ENCODE assay signal across 14 cellular contexts in genomic region chr5:65970481-65971367, GRCh38. TPM values are rescaled to one million over a fixed set of nuclear protein-coding genes. Genes with fewer than 3 reads are reported as not detected.
DNase-seq lines count a peak whose midpoint lies in the region; ATAC-seq and TF ChIP-seq lines count a peak whose summit lies in the region.
"Had no signal": no experiment of that assay in that cellular context is flagged by ENCODE, and none has a peak within 500 bp of the region (broad histone marks: within the 10 kb centered on the region; RNA-seq: fewer than 3 reads in every experiment).

No MANE protein-coding gene starts in this region.

- H3K36me3 ChIP-seq in DOHH2 (ENCODE audit: control insufficient read depth, low read length) (peaks cover 27% of the 10 kb centered on the region), breast epithelium (no peaks in the 10 kb centered on the region), ascending aorta (no peaks in the 10 kb centered on the region)
- H3K36me3 ChIP-seq: neural progenitor cell had no signal

- TF ChIP-seq POLR2A in breast epithelium (IDR thresholded peaks at IDR 0.05) = no peak

- H3K27ac ChIP-seq in DOHH2 (ENCODE audit: low read depth, low read length) (no peak overlapping the region), breast epithelium (no peak overlapping the region), ascending aorta (no peak overlapping the region)
- H3K27ac ChIP-seq: neural progenitor cell had no signal

- H3K27me3 Mint-ChIP-seq in activated naive CD8-positive, alpha-beta T cell treated with anti-CD3 and anti-CD28 coated beads, Interleukin-2, amount 10 ng/mL, durations not matched to agents 7 days and 5 days = no peaks in the 10 kb centered on the region
- H3K27me3 Mint-ChIP-seq in nephron progenitor cell (ENCODE audit: low read depth, poor library complexity) = no peaks in the 10 kb centered on the region
- H3K27me3 Mint-ChIP-seq: type B pancreatic cell had no signal

- H3K4me1 Mint-ChIP-seq in activated naive CD8-positive, alpha-beta T cell treated with anti-CD3 and anti-CD28 coated beads, Interleukin-2, amount 10 ng/mL, durations not matched to agents 7 days and 5 days = peaks cover 40% of the 10 kb centered on the region
- H3K4me1 Mint-ChIP-seq in nephron progenitor cell = peaks cover 32% of the 10 kb centered on the region

- no peak for TF ChIP-seq CTCF in DOHH2 (IDR thresholded peaks at IDR 0.05; ENCODE audit: low read depth, low read length, poor library complexity, severe bottlenecking)
- no peak for TF ChIP-seq CTCF in nephron progenitor cell (IDR thresholded peaks at IDR 0.05)
- TF ChIP-seq CTCF in GM13976 (IDR thresholded peaks at IDR 0.05; ENCODE audit: borderline replicate concordance, control extremely low read depth, extremely low read depth, insufficient read depth, missing control alignments) = no peak
- no peak for TF ChIP-seq CTCF in breast epithelium (IDR thresholded peaks at IDR 0.05)
- no peak for TF ChIP-seq CTCF in ascending aorta (IDR thresholded peaks at IDR 0.05)

- H3K9me3 Mint-ChIP-seq in activated naive CD8-positive, alpha-beta T cell treated with anti-CD3 and anti-CD28 coated beads, Interleukin-2, amount 10 ng/mL, durations not matched to agents 7 days and 5 days = peaks cover 8% of the 10 kb centered on the region
- peaks cover 40% of the 10 kb centered on the region for H3K9me3 Mint-ChIP-seq in nephron progenitor cell

- H3K4me1 ChIP-seq in DOHH2 (ENCODE audit: control insufficient read depth, low read length) = peaks cover 30% of the 10 kb centered on the region
- no peaks in the 10 kb centered on the region for H3K4me1 ChIP-seq in breast epithelium
- peaks cover 0 to 4% of the 10 kb centered on the region in 2 donors for H3K4me1 ChIP-seq in ascending aorta
- H3K4me1 ChIP-seq: Caco-2, neural progenitor cell had no signal

- DNase-seq in HEK293T (ENCODE audit: extremely low spot score) = no peak
- no peak for DNase-seq in activated naive CD8-positive, alpha-beta T cell treated with anti-CD3 and anti-CD28 coated beads, Interleukin-2, amount 10 ng/mL, durations not matched to agents 7 days and 5 days
- DNase-seq in nephron progenitor cell = no peak
- no peak for DNase-seq in GM13976 (ENCODE audit: low spot score)
- DNase-seq in breast epithelium (ENCODE audit: low spot score in 2 of 2) = no peak
- DNase-seq in ascending aorta (ENCODE audit: low spot score in 2 of 2) = no peak
- DNase-seq: Caco-2; effector CD4-positive, alpha-beta T cell; kidney glomerular epithelial cell; NCI-H446 treated with DMSO at 0.1 percent for 48 hours had no signal

- no peaks in the 10 kb centered on the region for H3K9me3 ChIP-seq in DOHH2 (ENCODE audit: control insufficient read depth, insufficient read depth, low read length)
- H3K9me3 ChIP-seq in breast epithelium = no peaks in the 10 kb centered on the region
- H3K9me3 ChIP-seq in ascending aorta = no peaks in the 10 kb centered on the region

- ATAC-seq in activated naive CD8-positive, alpha-beta T cell treated with anti-CD3 and anti-CD28 coated beads, Interleukin-2, amount 10 ng/mL, durations not matched to agents 7 days and 5 days (ENCODE audit: low read depth) = no peak
- no peak for ATAC-seq in GM18867 (IDR thresholded peaks at IDR 0.05; ENCODE audit: unreplicated experiment)

- intact Hi-C loops in breast epithelium (cut with DNase I; ENCODE audit: low total_unique reads) (no loop called here), ascending aorta (cut with DNase I) (no loop called here)

- H3F3A ChIP-seq in DOHH2 (ENCODE audit: control insufficient read depth, insufficient read depth) = peaks cover 7% of the 10 kb centered on the region

- H4K20me1 ChIP-seq in DOHH2 (ENCODE audit: control insufficient read depth, insufficient read depth, low read depth, low read length) = peaks cover 18% of the 10 kb centered on the region

- peak overlapping the region; percentile 59 for H3K4me3 Mint-ChIP-seq in activated naive CD8-positive, alpha-beta T cell treated with anti-CD3 and anti-CD28 coated beads, Interleukin-2, amount 10 ng/mL, durations not matched to agents 7 days and 5 days
- no peak overlapping the region for H3K4me3 Mint-ChIP-seq in nephron progenitor cell
- H3K4me3 Mint-ChIP-seq: neural progenitor cell, type B pancreatic cell had no signal

- POLR2A ChIA-PET in HEK293T (lab: Yijun Ruan, JAX) = no interaction called here
- POLR2A ChIA-PET in activated naive CD8-positive, alpha-beta T cell treated with anti-CD3 and anti-CD28 coated beads, Interleukin-2, amount 10 ng/mL, durations not matched to agents 7 days and 5 days (lab: Charles Lee) = interaction anchor here (0.6 kb wide), 1 partner anchor 45 kb away, joined by 3 read pairs; no protein-coding TSS in a partner anchor

- H3K79me2 ChIP-seq in DOHH2 (ENCODE audit: control insufficient read depth, low read length) = peaks cover 98% of the 10 kb centered on the region

- peaks cover 22% of the 10 kb centered on the region for H3K36me3 Mint-ChIP-seq in activated naive CD8-positive, alpha-beta T cell treated with anti-CD3 and anti-CD28 coated beads, Interleukin-2, amount 10 ng/mL, durations not matched to agents 7 days and 5 days
- peaks cover 59% of the 10 kb centered on the region for H3K36me3 Mint-ChIP-seq in nephron progenitor cell (ENCODE audit: low read depth)

- H3K9me2 ChIP-seq in DOHH2 (replicated peaks; ENCODE audit: control insufficient read depth, low read length) = no peaks in the 10 kb centered on the region

- no peak overlapping the region for H3K27ac Mint-ChIP-seq in activated naive CD8-positive, alpha-beta T cell treated with anti-CD3 and anti-CD28 coated beads, Interleukin-2, amount 10 ng/mL, durations not matched to agents 7 days and 5 days
- H3K27ac Mint-ChIP-seq in nephron progenitor cell = peak overlapping the region; percentile 2
- H3K27ac Mint-ChIP-seq: neural progenitor cell, type B pancreatic cell had no signal

- in situ Hi-C loops in GM13976 (cut with MboI; ENCODE audit: low sequenced_read_pairs, unreplicated experiment) = no loop called here

- peak overlapping the region; percentile 5; the same call in 1 of the 2 replicates for H3K4me2 ChIP-seq in DOHH2 (ENCODE audit: low read length)
- H3K4me2 ChIP-seq: neural progenitor cell had no signal

- H3K27me3 ChIP-seq in DOHH2 (ENCODE audit: control insufficient read depth, low read length) (no peaks in the 10 kb centered on the region), breast epithelium (no peaks in the 10 kb centered on the region), ascending aorta (no peaks in the 10 kb centered on the region)
- H3K27me3 ChIP-seq: neural progenitor cell had no signal

- CTCF ChIA-PET in HEK293T (lab: Yijun Ruan, JAX) = no interaction called here

- no peak overlapping the region for H3K4me3 ChIP-seq in DOHH2 (ENCODE audit: low read length)
- no peak overlapping the region for H3K4me3 ChIP-seq in breast epithelium
- H3K4me3 ChIP-seq in ascending aorta = no peak overlapping the region
- H3K4me3 ChIP-seq: neural progenitor cell had no signal

TF ChIP-seq in HEK293T, 16 proteins besides CTCF, POLR2A, EP300 and RAD21:
- peak; percentile 60 for TF ChIP-seq ZNF384 (IDR thresholded peaks at IDR 0.05)
- 0 out of 2 replicates have a peak, but pooled peaks have one; percentile 17 for TF ChIP-seq PKNOX1 (IDR thresholded peaks at IDR 0.05)
- TF ChIP-seq FOXM1 (IDR thresholded peaks at IDR 0.05; ENCODE audit: borderline replicate concordance) = no peak

RNA-seq across cellular contexts. Expression of gene ERBIN, which starts 44.3 kb away (rescaled TPM):
- 10 to 100 TPM; 63.4 to 66.7 TPM for total RNA-seq in activated naive CD8-positive, alpha-beta T cell treated with anti-CD3 and anti-CD28 coated beads, Interleukin-2, amount 10 ng/mL, durations not matched to agents 7 days and 5 days
- total RNA-seq in breast epithelium (100 to 1,000 TPM in 1 of 3 donors, 10 to 100 TPM in 2; 63.5 to 131 (median 97.7) TPM), ascending aorta (12.0 TPM)
